Comparison of ENCODE assay signal across 16 cellular contexts in genomic region chr5:119357815-119358559, GRCh38. TPM values are rescaled to one million over a fixed set of nuclear protein-coding genes. Genes with fewer than 3 reads are reported as not detected.
DNase-seq lines count a peak whose midpoint lies in the region; ATAC-seq, FAIRE-seq and TF ChIP-seq lines count a peak whose summit lies in the region.
"Had no signal": no experiment of that assay in that cellular context is flagged by ENCODE, and none has a peak within 500 bp of the region (broad histone marks: within the 10 kb centered on the region; RNA-seq: fewer than 3 reads in every experiment).

No MANE protein-coding gene starts in this region.

- H3K4me1 ChIP-seq in OCI-LY1 (ENCODE audit: insufficient read depth, low read length, severe bottlenecking) (peaks cover 84% of the 10 kb centered on the region), mesenchymal stem cell (ENCODE audit: control insufficient read depth, insufficient read depth, low read depth, low read length) (peaks cover 16% of the 10 kb centered on the region)

- H3K36me3 Mint-ChIP-seq in T-helper 1 cell treated with Interleukin-12 subunit alpha and Interleukin-12 subunit beta and Interleukin-4 antibody, amounts not matched to agents 30 μg/mL and 1 μg/mL, for 36 hours (ENCODE audit: low read depth): peaks cover 33% of the 10 kb centered on the region
- peaks cover 20% of the 10 kb centered on the region for H3K36me3 Mint-ChIP-seq in effector memory CD8-positive, alpha-beta T cell (ENCODE audit: insufficient read depth)
- H3K36me3 Mint-ChIP-seq in stimulated activated memory B cell treated with anti-CD40 and anti-IgM and Interleukin-4, amounts not matched to agents 10 μg/mL and 1 μg/mL and 100 μg/mL, for 72 hours: peaks cover 61% of the 10 kb centered on the region

- H4K8ac ChIP-seq in mesenchymal stem cell (ENCODE audit: low read length): no peak overlapping the region

- H3K14ac ChIP-seq in mesenchymal stem cell (ENCODE audit: low read length in 2 of 2): no peak overlapping the region

- peak overlapping the region; percentile 92 for H3K27ac Mint-ChIP-seq in T-helper 1 cell treated with Interleukin-12 subunit alpha and Interleukin-12 subunit beta and Interleukin-4 antibody, amounts not matched to agents 30 μg/mL and 1 μg/mL, for 36 hours
- peak overlapping the region; percentile 90 to 97 for H3K27ac Mint-ChIP-seq in effector memory CD8-positive, alpha-beta T cell
- peak overlapping the region; percentile 97 for H3K27ac Mint-ChIP-seq in stimulated activated memory B cell treated with anti-CD40 and anti-IgM and Interleukin-4, amounts not matched to agents 10 μg/mL and 1 μg/mL and 100 μg/mL, for 72 hours

- FAIRE-seq in D721Med (lab: Jason Lieb, UNC): no peak
- FAIRE-seq: islet of Langerhans, pancreas had no signal

- H3K4me2 ChIP-seq in OCI-LY1 (ENCODE audit: low read length): peak overlapping the region; percentile 90
- no peak overlapping the region for H3K4me2 ChIP-seq in mesenchymal stem cell (ENCODE audit: low read length, poor library complexity, severe bottlenecking)

- no peak overlapping the region for H2AK5ac ChIP-seq in mesenchymal stem cell (ENCODE audit: low read length, severe bottlenecking)

- H2AFZ ChIP-seq in OCI-LY1 (ENCODE audit: low read length) (no peak overlapping the region), mesenchymal stem cell (ENCODE audit: low read depth, low read length) (no peak overlapping the region)

- H3K79me1 ChIP-seq in mesenchymal stem cell (replicated peaks; ENCODE audit: low read length, poor library complexity, severe bottlenecking): peaks cover 10% of the 10 kb centered on the region

- no peak overlapping the region for H4K91ac ChIP-seq in mesenchymal stem cell (ENCODE audit: low read length)

- no peaks in the 10 kb centered on the region for H3K27me3 ChIP-seq in OCI-LY1 (ENCODE audit: insufficient read depth, low read length)
- H3K27me3 ChIP-seq in mesenchymal stem cell (ENCODE audit: control insufficient read depth in 1 of 2, insufficient read depth in 1 of 2, low read length in 2 of 2): no peaks in the 10 kb centered on the region
- H3K27me3 ChIP-seq: pancreas had no signal

- H4K20me1 ChIP-seq in OCI-LY1 (ENCODE audit: insufficient read depth, low read length): no peaks in the 10 kb centered on the region

- peak overlapping the region; percentile 97 for H3K27ac ChIP-seq in OCI-LY1 (ENCODE audit: low read depth, low read length, poor library complexity, severe bottlenecking)
- no peak overlapping the region for H3K27ac ChIP-seq in mesenchymal stem cell (ENCODE audit: low read length, poor library complexity, severe bottlenecking)
- H3K27ac ChIP-seq: 22Rv1, pancreas had no signal

- no peak overlapping the region for H2BK15ac ChIP-seq in mesenchymal stem cell (ENCODE audit: low read depth, poor library complexity, severe bottlenecking)

- H3F3A ChIP-seq in OCI-LY1 (ENCODE audit: insufficient read depth, low read length): 0 out of 2 replicates have a peak, but pooled peaks cover 6% of the 10 kb centered on the region

- H3K4me1 Mint-ChIP-seq in T-helper 1 cell treated with Interleukin-12 subunit alpha and Interleukin-12 subunit beta and Interleukin-4 antibody, amounts not matched to agents 30 μg/mL and 1 μg/mL, for 36 hours (ENCODE audit: low read depth): peaks cover 79% of the 10 kb centered on the region
- peaks cover 80 to 89% of the 10 kb centered on the region in 2 donors for H3K4me1 Mint-ChIP-seq in effector memory CD8-positive, alpha-beta T cell (ENCODE audit: low read depth in 2 of 2)
- H3K4me1 Mint-ChIP-seq in stimulated activated memory B cell treated with anti-CD40 and anti-IgM and Interleukin-4, amounts not matched to agents 10 μg/mL and 1 μg/mL and 100 μg/mL, for 72 hours: peaks cover 85% of the 10 kb centered on the region

- H3K79me2 ChIP-seq in OCI-LY1 (ENCODE audit: insufficient read depth, low read length): peaks cover 85% of the 10 kb centered on the region

- peak; percentile 28 for ATAC-seq in effector memory CD8-positive, alpha-beta T cell (replicated peaks)
- ATAC-seq in stimulated activated memory B cell treated with anti-CD40 and anti-IgM and Interleukin-4, amounts not matched to agents 10 μg/mL and 1 μg/mL and 100 μg/mL, for 72 hours: no peak
- no peak for ATAC-seq in HG02623 (IDR thresholded peaks at IDR 0.05; ENCODE audit: unreplicated experiment)
- ATAC-seq: pancreas had no signal

- no peak overlapping the region for H3K4ac ChIP-seq in mesenchymal stem cell (ENCODE audit: low read depth in 1 of 2, low read length in 2 of 2)

- H3K9me3 Mint-ChIP-seq in T-helper 1 cell treated with Interleukin-12 subunit alpha and Interleukin-12 subunit beta and Interleukin-4 antibody, amounts not matched to agents 30 μg/mL and 1 μg/mL, for 36 hours: no peaks in the 10 kb centered on the region
- H3K9me3 Mint-ChIP-seq in effector memory CD8-positive, alpha-beta T cell: no peaks in the 10 kb centered on the region
- H3K9me3 Mint-ChIP-seq in stimulated activated memory B cell treated with anti-CD40 and anti-IgM and Interleukin-4, amounts not matched to agents 10 μg/mL and 1 μg/mL and 100 μg/mL, for 72 hours: no peaks in the 10 kb centered on the region

- H3K18ac ChIP-seq in mesenchymal stem cell (ENCODE audit: low read depth in 1 of 2, low read length in 2 of 2): no peak overlapping the region

- no peak overlapping the region for H2BK120ac ChIP-seq in mesenchymal stem cell (ENCODE audit: low read depth, low read length)

- no peak overlapping the region for H3K23ac ChIP-seq in mesenchymal stem cell (ENCODE audit: low read length in 2 of 2)

- WGBS in mesenchymal stem cell: over 99% methylated on average over 3 of the region's 6 CpGs

- H3K4me3 ChIP-seq in OCI-LY1 (ENCODE audit: low read depth, low read length, poor library complexity, severe bottlenecking) (peak overlapping the region; percentile 80), mesenchymal stem cell (ENCODE audit: insufficient read depth in 1 of 2, low read depth in 1 of 2, low read length in 2 of 2) (peak overlapping the region in 1 of 2 experiments; percentile 90)

- H3K4me3 Mint-ChIP-seq in T-helper 1 cell treated with Interleukin-12 subunit alpha and Interleukin-12 subunit beta and Interleukin-4 antibody, amounts not matched to agents 30 μg/mL and 1 μg/mL, for 36 hours: peak overlapping the region; percentile 95
- H3K4me3 Mint-ChIP-seq in effector memory CD8-positive, alpha-beta T cell: peak overlapping the region; percentile 94 to 96
- peak overlapping the region; percentile 96 for H3K4me3 Mint-ChIP-seq in stimulated activated memory B cell treated with anti-CD40 and anti-IgM and Interleukin-4, amounts not matched to agents 10 μg/mL and 1 μg/mL and 100 μg/mL, for 72 hours

- TF ChIP-seq CTCF in OCI-LY1 (IDR thresholded peaks at IDR 0.05; ENCODE audit: low read length): no peak
- TF ChIP-seq CTCF in D721Med (IDR thresholded peaks at IDR 0.05; ENCODE audit: insufficient read depth, missing control alignments): no peak

- H3K9ac ChIP-seq in OCI-LY1 (ENCODE audit: low read length) (peak overlapping the region; percentile 87), mesenchymal stem cell (ENCODE audit: low read length) (no peak overlapping the region)

- H2BK12ac ChIP-seq in mesenchymal stem cell (ENCODE audit: low read length in 2 of 2): no peak overlapping the region

- no peak overlapping the region for H2BK5ac ChIP-seq in mesenchymal stem cell (ENCODE audit: low read depth, low read length, poor library complexity, severe bottlenecking)

- no peaks in the 10 kb centered on the region for H3K9me3 ChIP-seq in OCI-LY1 (ENCODE audit: low read length)
- no peaks in the 10 kb centered on the region for H3K9me3 ChIP-seq in mesenchymal stem cell (ENCODE audit: control insufficient read depth, low read length)
- H3K9me3 ChIP-seq: pancreas had no signal

- H3K36me3 ChIP-seq in OCI-LY1 (ENCODE audit: insufficient read depth, low read length): peaks cover 15% of the 10 kb centered on the region; the same call in 1 of the 2 replicates
- peaks cover 0 to 2% of the 10 kb centered on the region in 2 experiments for H3K36me3 ChIP-seq in mesenchymal stem cell (ENCODE audit: control insufficient read depth in 1 of 2, insufficient read depth in 2 of 2, low read depth in 1 of 2, low read length in 2 of 2)
- H3K36me3 ChIP-seq: pancreas had no signal

- H3K9me2 ChIP-seq in OCI-LY1 (ENCODE audit: low read depth, low read length): no peaks in the 10 kb centered on the region

- DNase-seq in T-helper 1 cell (no peak), mesenchymal stem cell (no peak), D721Med (ENCODE audit: insufficient read length, low spot score) (no peak)
- no peak for DNase-seq in effector memory CD8-positive, alpha-beta T cell
- DNase-seq: activated CD8-positive, alpha-beta memory T cell treated with anti-CD3 and anti-CD28 coated beads for 24 hours; central memory CD4-positive, alpha-beta T cell; NCI-H1092; NCI-H748 treated with DMSO at 0.1 percent for 48 hours; pancreas; trophoblast cell had no signal

- H3K27me3 Mint-ChIP-seq in T-helper 1 cell treated with Interleukin-12 subunit alpha and Interleukin-12 subunit beta and Interleukin-4 antibody, amounts not matched to agents 30 μg/mL and 1 μg/mL, for 36 hours (ENCODE audit: low read depth): no peaks in the 10 kb centered on the region
- H3K27me3 Mint-ChIP-seq in effector memory CD8-positive, alpha-beta T cell: no peaks in the 10 kb centered on the region
- no peaks in the 10 kb centered on the region for H3K27me3 Mint-ChIP-seq in stimulated activated memory B cell treated with anti-CD40 and anti-IgM and Interleukin-4, amounts not matched to agents 10 μg/mL and 1 μg/mL and 100 μg/mL, for 72 hours

RNA-seq across cellular contexts. Expression of gene TNFAIP8, which starts 2.2 kb away (rescaled TPM):
- polyA plus RNA-seq in mesenchymal stem cell (2013, experiment 1 of 2): 14.4 TPM
- 15.0 TPM for polyA plus RNA-seq in mesenchymal stem cell (2013, experiment 2 of 2)
